Comparison of ENCODE assay signal across 18 cellular contexts in genomic region chr19:2282862-2283237, GRCh38. TPM values are rescaled to one million over a fixed set of nuclear protein-coding genes. Genes with fewer than 3 reads are reported as not detected.
DNase-seq lines count a peak whose midpoint lies in the region; ATAC-seq, FAIRE-seq and TF ChIP-seq lines count a peak whose summit lies in the region.
"Had no signal": no experiment of that assay in that cellular context is flagged by ENCODE, and none has a peak within 500 bp of the region (broad histone marks: within the 10 kb centered on the region; RNA-seq: fewer than 3 reads in every experiment).

No MANE protein-coding gene starts in this region.

- H3K23ac ChIP-seq in trophoblast cell (ENCODE audit: low read length), result no peak overlapping the region

- H2AK5ac ChIP-seq in trophoblast cell (ENCODE audit: low read length), result peak overlapping the region; percentile 32

- H3K4me1 ChIP-seq in HUES64 (ENCODE audit: insufficient read depth, low read length) (no peaks in the 10 kb centered on the region), trophoblast cell (ENCODE audit: control insufficient read depth in 1 of 2, insufficient read depth in 2 of 2, low read length in 2 of 2) (peaks cover 7 to 8% of the 10 kb centered on the region in 2 experiments), pancreas (peaks cover 0 to 5% (median 0%) of the 10 kb centered on the region in 3 donors)

- H3K36me3 ChIP-seq in HUES64 (ENCODE audit: insufficient read depth, low read length) (no peaks in the 10 kb centered on the region), trophoblast cell (ENCODE audit: control insufficient read depth in 1 of 2, insufficient read depth in 2 of 2, low read length in 2 of 2) (no peaks in the 10 kb centered on the region), pancreas (no peaks in the 10 kb centered on the region)
- H3K36me3 ChIP-seq: gastroesophageal sphincter had no signal

- H3K27me3 Mint-ChIP-seq in activated CD4-positive, alpha-beta T cell treated with anti-CD3 and anti-CD28 coated beads, Interleukin-2, amount 10 ng/mL, durations not matched to agents 24 days and 14 days, result peaks cover 2% of the 10 kb centered on the region

- H3K4me3 ChIP-seq in HUES64 (ENCODE audit: low read length) (0 out of 2 replicates have a peak overlapping the region, but pooled peaks have one; percentile 52), iPS-11a (ENCODE audit: low read depth, low read length) (peak overlapping the region; percentile 30), trophoblast cell (ENCODE audit: low read depth, low read length) (no peak overlapping the region), pancreas (no peak overlapping the region)
- H3K4me3 ChIP-seq: SK-N-MC had no signal

- intact Hi-C loops in activated CD4-positive, alpha-beta T cell treated with anti-CD3 and anti-CD28 coated beads, Interleukin-2, amount 10 ng/mL, durations not matched to agents 24 days and 14 days (cut with micrococcal nuclease), result no loop called here
- intact Hi-C loops in pancreas (cut with DNase I), result no loop called here

- no peaks in the 10 kb centered on the region for H3K36me3 Mint-ChIP-seq in activated CD4-positive, alpha-beta T cell treated with anti-CD3 and anti-CD28 coated beads, Interleukin-2, amount 10 ng/mL, durations not matched to agents 24 days and 14 days (ENCODE audit: low read depth)

- peak overlapping the region; percentile 38 for H3K4me3 Mint-ChIP-seq in activated CD4-positive, alpha-beta T cell treated with anti-CD3 and anti-CD28 coated beads, Interleukin-2, amount 10 ng/mL, durations not matched to agents 24 days and 14 days

- no peak overlapping the region for H3K27ac ChIP-seq in HUES64 (ENCODE audit: low read depth, low read length)
- H3K27ac ChIP-seq in trophoblast cell (ENCODE audit: low read depth, low read length), result no peak overlapping the region
- H3K27ac ChIP-seq in pancreas, result no peak overlapping the region
- H3K27ac ChIP-seq: SK-N-MC had no signal

- no peak overlapping the region for H4K12ac ChIP-seq in trophoblast cell (ENCODE audit: low read depth, low read length)

- no peak overlapping the region for H2BK12ac ChIP-seq in trophoblast cell (ENCODE audit: low read length)

- H2AFZ ChIP-seq in trophoblast cell (ENCODE audit: insufficient read depth, low read length, poor library complexity), result no peak overlapping the region

- no peaks in the 10 kb centered on the region for H3K9me3 ChIP-seq in HUES64 (ENCODE audit: insufficient read depth, low read depth, low read length)
- no peaks in the 10 kb centered on the region for H3K9me3 ChIP-seq in trophoblast cell (ENCODE audit: insufficient read depth, low read depth, low read length)
- no peaks in the 10 kb centered on the region for H3K9me3 ChIP-seq in pancreas
- H3K9me3 ChIP-seq: gastroesophageal sphincter had no signal

- no peak for TF ChIP-seq CTCF in pancreas (IDR thresholded peaks at IDR 0.05)

- no peak overlapping the region for H2BK120ac ChIP-seq in trophoblast cell (ENCODE audit: insufficient read depth, low read length, poor library complexity)

- no peak for DNase-seq in activated CD4-positive, alpha-beta T cell treated with anti-CD3 and anti-CD28 coated beads, Interleukin-2, amount 10 ng/mL, durations not matched to agents 24 days and 14 days
- DNase-seq in activated CD4-positive, alpha-beta T cell treated with anti-CD3 and anti-CD28 coated beads, Interleukin-2, amount 50 U/mL, for 1 hour, result no peak
- DNase-seq in trophoblast cell (no peak), RKO (ENCODE audit: low spot score) (no peak), pancreas (no peak)
- DNase-seq: activated T-cell treated with anti-CD3 and anti-CD28 coated beads, Interleukin-2, amount 50 U/mL, for 1 hour; NCI-H1092 treated with DMSO at 0.1 percent for 48 hours; NCI-H345 had no signal

- peaks cover 7% of the 10 kb centered on the region for H3K4me1 Mint-ChIP-seq in activated CD4-positive, alpha-beta T cell treated with anti-CD3 and anti-CD28 coated beads, Interleukin-2, amount 10 ng/mL, durations not matched to agents 24 days and 14 days

- H3K9ac ChIP-seq in HUES64 (ENCODE audit: low read depth, low read length), result no peak overlapping the region
- H3K9ac ChIP-seq in trophoblast cell (ENCODE audit: low read length), result no peak overlapping the region

- WGBS in HUES64, result 69% methylated on average over 11 of the region's 11 CpGs
- no CpG with 5 or more reads among the region's 11 CpGs for WGBS in trophoblast cell (ENCODE audit: extremely low coverage, insufficient coverage, insufficient read length)
- 69 to 70% methylated on average over 11 of the region's 11 CpGs for WGBS in pancreas, 2 donors

- peaks cover 3% of the 10 kb centered on the region for H3K79me1 ChIP-seq in trophoblast cell (ENCODE audit: low read length)

- H3K4me2 ChIP-seq in trophoblast cell (ENCODE audit: low read length), result no peak overlapping the region

- no peak for FAIRE-seq in pancreas (lab: Jason Lieb, UNC)
- FAIRE-seq: A204.1, GM18507 had no signal

- H3K27me3 ChIP-seq in HUES64 (ENCODE audit: insufficient read depth, low read length) (peaks cover 36% of the 10 kb centered on the region), trophoblast cell (ENCODE audit: insufficient read depth, low read length) (peaks cover 6% of the 10 kb centered on the region), pancreas (no peaks in the 10 kb centered on the region)

- H3K18ac ChIP-seq in trophoblast cell (ENCODE audit: low read length), result no peak overlapping the region

- no peaks in the 10 kb centered on the region for H3K79me2 ChIP-seq in trophoblast cell (ENCODE audit: control insufficient read depth, insufficient read depth, low read length, poor library complexity)

- no peak overlapping the region for H3K27ac Mint-ChIP-seq in activated CD4-positive, alpha-beta T cell treated with anti-CD3 and anti-CD28 coated beads, Interleukin-2, amount 10 ng/mL, durations not matched to agents 24 days and 14 days

- ATAC-seq in GM21360 (IDR thresholded peaks at IDR 0.05; ENCODE audit: unreplicated experiment), result no peak
- ATAC-seq in pancreas, result no peak
- ATAC-seq: HCT116 had no signal

- no peaks in the 10 kb centered on the region for H3K9me3 Mint-ChIP-seq in activated CD4-positive, alpha-beta T cell treated with anti-CD3 and anti-CD28 coated beads, Interleukin-2, amount 10 ng/mL, durations not matched to agents 24 days and 14 days

- no peak overlapping the region for H2BK5ac ChIP-seq in trophoblast cell (ENCODE audit: low read depth, low read length, poor library complexity)

- H3K4ac ChIP-seq in trophoblast cell (ENCODE audit: low read depth, low read length), result no peak overlapping the region

- no peak overlapping the region for H4K8ac ChIP-seq in trophoblast cell (ENCODE audit: low read depth, low read length)

- no peak overlapping the region for H3K14ac ChIP-seq in trophoblast cell (ENCODE audit: low read length)

- H4K91ac ChIP-seq in trophoblast cell (ENCODE audit: low read depth, low read length), result no peak overlapping the region

RNA-seq across cellular contexts. Expression of gene PEAK3, which starts 0.9 kb away (rescaled TPM):
- 0.09 TPM in 1 of 2 replicates, not detected in the other for total RNA-seq in activated CD4-positive, alpha-beta T cell treated with anti-CD3 and anti-CD28 coated beads, Interleukin-2, amount 10 ng/mL, durations not matched to agents 24 days and 14 days
- not detected for polyA plus RNA-seq in HUES64 (2013, experiment 1 of 2)
- not detected for polyA plus RNA-seq in HUES64 (2013, experiment 2 of 2)
- polyA plus RNA-seq in trophoblast cell (2013), result 0.03 TPM in 2 replicates
- total RNA-seq in pancreas, result under 1 TPM in 4 of 6 donors, not detected in 2; 0.13 to 0.81 (median 0.35) TPM
- under 1 TPM; 0.04 to 0.07 TPM for polyA plus RNA-seq in pancreas
- total RNA-seq: skeletal muscle tissue had no signal

RNA-seq across cellular contexts. Expression of gene LINGO3, which starts 25.1 kb away (rescaled TPM):
- total RNA-seq in activated CD4-positive, alpha-beta T cell treated with anti-CD3 and anti-CD28 coated beads, Interleukin-2, amount 10 ng/mL, durations not matched to agents 24 days and 14 days, result 0.09 and 0.26 TPM in 2 replicates
- polyA plus RNA-seq in HUES64 (2013, experiment 1 of 2), result 0.10 TPM
- 0.38 TPM for polyA plus RNA-seq in HUES64 (2013, experiment 2 of 2)
- polyA plus RNA-seq in trophoblast cell (2013), result not detected in 2 replicates
- 1 to 10 TPM in 1 of 6 donors, under 1 TPM in 1, not detected in 4; 0.16 to 1.5 TPM for total RNA-seq in pancreas
- under 1 TPM in 1 of 2 donors, not detected in 1; 0.05 TPM for polyA plus RNA-seq in pancreas
- total RNA-seq: gastroesophageal sphincter, skeletal muscle tissue had no signal

RNA-seq across cellular contexts. Expression of gene JSRP1, which starts 26.6 kb away (rescaled TPM):
- total RNA-seq in activated CD4-positive, alpha-beta T cell treated with anti-CD3 and anti-CD28 coated beads, Interleukin-2, amount 10 ng/mL, durations not matched to agents 24 days and 14 days, result 0.40 and 0.91 TPM in 2 replicates
- polyA plus RNA-seq in HUES64 (2013, experiment 1 of 2), result 0.30 TPM
- not detected for polyA plus RNA-seq in HUES64 (2013, experiment 2 of 2)
- polyA plus RNA-seq in trophoblast cell (2013), result 0.10 and 0.12 TPM in 2 replicates
- 1 to 10 TPM in 1 of 6 donors, under 1 TPM in 3, not detected in 2; 0.29 to 1.1 (median 0.80) TPM for total RNA-seq in pancreas
- polyA plus RNA-seq in pancreas, result 1 to 10 TPM; 3.2 to 4.0 TPM
- total RNA-seq: temporal lobe had no signal

RNA-seq across cellular contexts. Expression of gene AMH, which starts 33.7 kb away (rescaled TPM):
- 4.0 and 5.1 TPM in 2 replicates for total RNA-seq in activated CD4-positive, alpha-beta T cell treated with anti-CD3 and anti-CD28 coated beads, Interleukin-2, amount 10 ng/mL, durations not matched to agents 24 days and 14 days
- 2.9 TPM for polyA plus RNA-seq in HUES64 (2013, experiment 1 of 2)
- 2.3 TPM for polyA plus RNA-seq in HUES64 (2013, experiment 2 of 2)
- polyA plus RNA-seq in trophoblast cell (2013), result 2.4 and 2.8 TPM in 2 replicates
- total RNA-seq in pancreas, result 1 to 10 TPM; 1.4 to 4.1 (median 1.7) TPM
- 1 to 10 TPM; 8.9 to 9.5 TPM for polyA plus RNA-seq in pancreas

RNA-seq across cellular contexts. Expression of gene LSM7, which starts 45.5 kb away (rescaled TPM):
- total RNA-seq in activated CD4-positive, alpha-beta T cell treated with anti-CD3 and anti-CD28 coated beads, Interleukin-2, amount 10 ng/mL, durations not matched to agents 24 days and 14 days, result 190 and 192 TPM in 2 replicates
- 233 TPM for polyA plus RNA-seq in HUES64 (2013, experiment 1 of 2)
- 223 TPM for polyA plus RNA-seq in HUES64 (2013, experiment 2 of 2)
- 193 and 208 TPM in 2 replicates for polyA plus RNA-seq in trophoblast cell (2013)
- 10 to 100 TPM; 18.3 to 36.4 (median 26.4) TPM for total RNA-seq in pancreas
- 100 to 1,000 TPM; 147 to 170 TPM for polyA plus RNA-seq in pancreas

Comparison
In these comparisons a context has a peak if more than half of its experiments do, and no peak if none do; other contexts are left out.
1. H3K4me3 ChIP-seq: peak in HUES64 (single experiment) and iPS-11a (single experiment); none in trophoblast cell (single experiment) and pancreas (0 of 4).